In genomic region chr3:129248286-129248979, GRCh38 we compare ENCODE assay signal across 8 cellular contexts. TPM values are rescaled to one million over a fixed set of nuclear protein-coding genes. Genes with fewer than 3 reads are reported as not detected.
DNase-seq lines count a peak whose midpoint lies in the region; ATAC-seq and TF ChIP-seq lines count a peak whose summit lies in the region.

No MANE protein-coding gene starts in this region.

- peak overlapping the region; percentile 88 to 89 for H3K27ac ChIP-seq in ascending aorta
- H3K27ac ChIP-seq in transverse colon = peak overlapping the region; percentile 86 to 94 (median 93)

- TF ChIP-seq EP300 in transverse colon (IDR thresholded peaks at IDR 0.05; ENCODE audit: low read depth) = no peak

- TF ChIP-seq POLR2A in lower leg skin (IDR thresholded peaks at IDR 0.05) = no peak
- TF ChIP-seq POLR2A in transverse colon (IDR thresholded peaks at IDR 0.05) = no peak

- H3K9me3 Mint-ChIP-seq in activated naive CD4-positive, alpha-beta T cell treated with anti-CD3 and anti-CD28 coated beads, Interleukin-2, amount 10 ng/mL, durations not matched to agents 7 days and 5 days = no peaks in the 10 kb centered on the region

- TF ChIP-seq CTCF in ascending aorta (IDR thresholded peaks at IDR 0.05) (no peak), lower leg skin (IDR thresholded peaks at IDR 0.05) (no peak), transverse colon (IDR thresholded peaks at IDR 0.05) (no peak)

- CTCF ChIA-PET in activated naive CD4-positive, alpha-beta T cell treated with anti-CD3 and anti-CD28 coated beads, Interleukin-2, amount 10 ng/mL, durations not matched to agents 7 days and 5 days (lab: Charles Lee) = interaction anchor here (1.8 to 7.3 kb wide), 4 partner anchors 86 to 278 kb away, joined by 4 to 88 read pairs (median 50); no protein-coding TSS in a partner anchor

- H3K4me3 Mint-ChIP-seq in activated naive CD4-positive, alpha-beta T cell treated with anti-CD3 and anti-CD28 coated beads, Interleukin-2, amount 10 ng/mL, durations not matched to agents 7 days and 5 days = peak overlapping the region; percentile 96

- H3K4me1 ChIP-seq in ascending aorta = peaks cover 7 to 33% of the 10 kb centered on the region in 2 donors
- peaks cover 19 to 37% (median 26%) of the 10 kb centered on the region in 4 donors for H3K4me1 ChIP-seq in transverse colon

- DNase-seq in activated naive CD4-positive, alpha-beta T cell treated with anti-CD3 and anti-CD28 coated beads, Interleukin-2, amount 10 ng/mL, durations not matched to agents 7 days and 5 days = no peak
- no peak for DNase-seq in activated naive CD4-positive, alpha-beta T cell treated with Interleukin-2 at 50 U/mL for 16 hours
- no peak for DNase-seq in ascending aorta (ENCODE audit: low spot score in 2 of 2)
- DNase-seq in lower leg skin (ENCODE audit: low spot score in 2 of 2) = no peak
- DNase-seq in transverse colon = no peak
- DNase-seq in NCI-H2171 (lab: John Stamatoyannopoulos, UW) = no peak
- DNase-seq in central memory CD4-positive, alpha-beta T cell = no peak

- H3K36me3 ChIP-seq in ascending aorta (peaks cover 14 to 15% of the 10 kb centered on the region in 2 donors), transverse colon (peaks cover 0 to 18% (median 6%) of the 10 kb centered on the region in 4 donors)

- H3K4me3 ChIP-seq in ascending aorta (peak overlapping the region; percentile 78 to 93), lower leg skin (ENCODE audit: low read depth, poor library complexity, severe bottlenecking) (peak overlapping the region; percentile 98), transverse colon (peak overlapping the region; percentile 92 to 98 (median 94))

- H3K27ac Mint-ChIP-seq in activated naive CD4-positive, alpha-beta T cell treated with anti-CD3 and anti-CD28 coated beads, Interleukin-2, amount 10 ng/mL, durations not matched to agents 7 days and 5 days = peak overlapping the region; percentile 96

- H3K27me3 ChIP-seq in ascending aorta = no peaks in the 10 kb centered on the region
- H3K27me3 ChIP-seq in transverse colon = no peaks in the 10 kb centered on the region

- H3K4me1 Mint-ChIP-seq in activated naive CD4-positive, alpha-beta T cell treated with anti-CD3 and anti-CD28 coated beads, Interleukin-2, amount 10 ng/mL, durations not matched to agents 7 days and 5 days = peaks cover 63% of the 10 kb centered on the region

- no peak for ATAC-seq in HG02852 (IDR thresholded peaks at IDR 0.05; ENCODE audit: unreplicated experiment)

- H3K36me3 Mint-ChIP-seq in activated naive CD4-positive, alpha-beta T cell treated with anti-CD3 and anti-CD28 coated beads, Interleukin-2, amount 10 ng/mL, durations not matched to agents 7 days and 5 days = peaks cover 29% of the 10 kb centered on the region

- intact Hi-C loops in ascending aorta (cut with DNase I) = loop anchor here (2.0 to 5.0 kb wide), 3 partner anchors 51 to 126 kb away; no protein-coding TSS in a partner anchor
- intact Hi-C loops in lower leg skin (cut with DNase I; ENCODE audit: low total_unique reads) = loop anchor here (10.0 kb wide), 1 partner anchor 274 kb away; no protein-coding TSS in a partner anchor
- intact Hi-C loops in transverse colon (cut with DNase I; ENCODE audit: low total_unique reads) = loop anchor here (10.0 kb wide), 1 partner anchor 194 kb away; no protein-coding TSS in a partner anchor

- in situ Hi-C loops in transverse colon (cut with MboI; ENCODE audit: low pct_ligation_motif_present in 1 of 4, low pct_unique_long_range_greater_than_20kb in 1 of 4, low sequenced_read_pairs in 3 of 4) = loop anchor here in 2 of 4 donors (5.0 to 10.0 kb wide), 4 partner anchors 81 to 274 kb away; no protein-coding TSS in a partner anchor

- no peaks in the 10 kb centered on the region for H3K9me3 ChIP-seq in ascending aorta
- H3K9me3 ChIP-seq in transverse colon = no peaks in the 10 kb centered on the region

- 31 to 43% methylated on average over 21 of the region's 21 CpGs for WGBS in lower leg skin, 2 donors
- WGBS in transverse colon (ENCODE audit: low coverage in 1 of 2), 2 donors = 38 to 49% methylated on average over 15 to 21 of the region's 21 CpGs

- peaks cover 6% of the 10 kb centered on the region for H3K27me3 Mint-ChIP-seq in activated naive CD4-positive, alpha-beta T cell treated with anti-CD3 and anti-CD28 coated beads, Interleukin-2, amount 10 ng/mL, durations not matched to agents 7 days and 5 days

RNA-seq across cellular contexts. Expression of gene COPG1, which starts 1.0 kb away (rescaled TPM):
- total RNA-seq in ascending aorta (224 TPM), lower leg skin (10 to 100 TPM; 69.2 to 95.2 (median 79.8) TPM), transverse colon (100 to 1,000 TPM in 3 of 4 donors, 10 to 100 TPM in 1; 64.7 to 149 (median 116) TPM)

RNA-seq across cellular contexts. Expression of gene HMCES, which starts 30.2 kb away (rescaled TPM):
- total RNA-seq in ascending aorta = 11.2 TPM
- 10 to 100 TPM; 25.2 to 34.9 (median 34.4) TPM for total RNA-seq in lower leg skin
- 10 to 100 TPM; 11.3 to 32.6 (median 23.9) TPM for total RNA-seq in transverse colon
